ENCODE assay signal across 29 cellular contexts in genomic region chr2:118832791-118833715, GRCh38. TPM values are rescaled to one million over a fixed set of nuclear protein-coding genes. Genes with fewer than 3 reads are reported as not detected.
DNase-seq lines count a peak whose midpoint lies in the region; ATAC-seq and TF ChIP-seq lines count a peak whose summit lies in the region.
"Had no signal": no experiment of that assay in that cellular context is flagged by ENCODE, and none has a peak within 500 bp of the region (broad histone marks: within the 10 kb centered on the region; RNA-seq: fewer than 3 reads in every experiment).

No MANE protein-coding gene starts in this region.

- H3K9me3 ChIP-seq in suprapubic skin: no peaks in the 10 kb centered on the region
- H3K9me3 ChIP-seq: lower lobe of right lung, thyroid gland had no signal

- peaks cover 94% of the 10 kb centered on the region for H3K27me3 Mint-ChIP-seq in activated naive CD4-positive, alpha-beta T cell treated with anti-CD3 and anti-CD28 coated beads, Interleukin-2, amount 10 ng/mL, durations not matched to agents 7 days and 5 days
- H3K27me3 Mint-ChIP-seq in endothelial cell (ENCODE audit: unreplicated experiment): peaks cover 28% of the 10 kb centered on the region
- peaks cover 83% of the 10 kb centered on the region for H3K27me3 Mint-ChIP-seq in mesothelial cell of epicardium (ENCODE audit: low read depth)

- TF ChIP-seq CTCF in endothelial cell (IDR thresholded peaks at IDR 0.05; ENCODE audit: unreplicated experiment): no peak
- no peak for TF ChIP-seq CTCF in mesothelial cell of epicardium (IDR thresholded peaks at IDR 0.05; ENCODE audit: unreplicated experiment)
- TF ChIP-seq CTCF in suprapubic skin (IDR thresholded peaks at IDR 0.05): no peak
- no peak for TF ChIP-seq CTCF in dorsolateral prefrontal cortex (IDR thresholded peaks at IDR 0.05 in 54 of 56, conservative IDR thresholded peaks at IDR 0.05 in 2 of 56; ENCODE audit: low read depth in 1 of 56, partially characterized antibody in 56 of 56)

- peaks cover 2% of the 10 kb centered on the region for H3K36me3 Mint-ChIP-seq in activated naive CD4-positive, alpha-beta T cell treated with anti-CD3 and anti-CD28 coated beads, Interleukin-2, amount 10 ng/mL, durations not matched to agents 7 days and 5 days
- H3K36me3 Mint-ChIP-seq in endothelial cell (ENCODE audit: low read depth, unreplicated experiment): no peaks in the 10 kb centered on the region
- no peaks in the 10 kb centered on the region for H3K36me3 Mint-ChIP-seq in mesothelial cell of epicardium
- H3K36me3 Mint-ChIP-seq: activated naive CD8-positive, alpha-beta T cell treated with anti-CD3 and anti-CD28 coated beads, Interleukin-2, amount 10 ng/mL, durations not matched to agents 7 days and 5 days; CD4-positive, alpha-beta memory T cell had no signal

- H3K27ac ChIP-seq in suprapubic skin: peak overlapping the region; percentile 67
- no peak overlapping the region for H3K27ac ChIP-seq in dorsolateral prefrontal cortex
- H3K27ac ChIP-seq: 22Rv1, lower lobe of right lung, RWPE1, thyroid gland had no signal

- H3K36me3 ChIP-seq in suprapubic skin: no peaks in the 10 kb centered on the region
- H3K36me3 ChIP-seq: lower lobe of right lung, thyroid gland had no signal

- no peak for TF ChIP-seq POLR2A in suprapubic skin (IDR thresholded peaks at IDR 0.05)

- peak overlapping the region; percentile 7 for H3K27ac Mint-ChIP-seq in activated naive CD4-positive, alpha-beta T cell treated with anti-CD3 and anti-CD28 coated beads, Interleukin-2, amount 10 ng/mL, durations not matched to agents 7 days and 5 days
- H3K27ac Mint-ChIP-seq in endothelial cell (ENCODE audit: unreplicated experiment) (peak overlapping the region; percentile 61), mesothelial cell of epicardium (peak overlapping the region; percentile 81)
- H3K27ac Mint-ChIP-seq: activated CD4-positive, alpha-beta T cell treated with anti-CD3 and anti-CD28 coated beads for 36 hours; activated naive CD8-positive, alpha-beta T cell treated with anti-CD3 and anti-CD28 coated beads, Interleukin-2, amount 10 ng/mL, durations not matched to agents 7 days and 5 days; CD4-positive, alpha-beta memory T cell; stimulated activated naive CD8-positive, alpha-beta T cell treated with anti-CD3 and anti-CD28 coated beads, Interleukin-15, Interleukin-2, amounts not matched to agents 100 ng/mL and 50 ng/mL, for 24 hours had no signal

- 37% methylated on average over 24 of the region's 36 CpGs for WGBS in suprapubic skin

- intact Hi-C loops in dorsolateral prefrontal cortex (cut with DNase I): no loop called here

- peaks cover 2% of the 10 kb centered on the region for H3K4me1 Mint-ChIP-seq in activated naive CD4-positive, alpha-beta T cell treated with anti-CD3 and anti-CD28 coated beads, Interleukin-2, amount 10 ng/mL, durations not matched to agents 7 days and 5 days
- H3K4me1 Mint-ChIP-seq in endothelial cell (ENCODE audit: unreplicated experiment) (peaks cover 18% of the 10 kb centered on the region), mesothelial cell of epicardium (peaks cover 66% of the 10 kb centered on the region)
- H3K4me1 Mint-ChIP-seq: activated naive CD8-positive, alpha-beta T cell treated with anti-CD3 and anti-CD28 coated beads, Interleukin-2, amount 10 ng/mL, durations not matched to agents 7 days and 5 days had no signal

- H3K4me3 ChIP-seq in suprapubic skin (peak overlapping the region; percentile 53), dorsolateral prefrontal cortex (no peak overlapping the region)
- H3K4me3 ChIP-seq: lower lobe of right lung, thyroid gland had no signal

- CTCF ChIA-PET in activated naive CD4-positive, alpha-beta T cell treated with anti-CD3 and anti-CD28 coated beads, Interleukin-2, amount 10 ng/mL, durations not matched to agents 7 days and 5 days (lab: Charles Lee): interaction anchor here (1.1 kb wide), 1 partner anchor 23 kb away, joined by 3 read pairs; no protein-coding TSS in a partner anchor

- no peak overlapping the region for H3K4me3 Mint-ChIP-seq in activated naive CD4-positive, alpha-beta T cell treated with anti-CD3 and anti-CD28 coated beads, Interleukin-2, amount 10 ng/mL, durations not matched to agents 7 days and 5 days
- H3K4me3 Mint-ChIP-seq in endothelial cell (ENCODE audit: unreplicated experiment) (no peak overlapping the region), mesothelial cell of epicardium (peak overlapping the region; percentile 48)
- H3K4me3 Mint-ChIP-seq: activated CD4-positive, alpha-beta T cell treated with anti-CD3 and anti-CD28 coated beads for 36 hours; activated naive CD8-positive, alpha-beta T cell treated with anti-CD3 and anti-CD28 coated beads, Interleukin-2, amount 10 ng/mL, durations not matched to agents 7 days and 5 days; stimulated activated naive CD8-positive, alpha-beta T cell treated with anti-CD3 and anti-CD28 coated beads, Interleukin-15, Interleukin-2, amounts not matched to agents 100 ng/mL and 50 ng/mL, for 24 hours had no signal

- no peak for DNase-seq in activated naive CD4-positive, alpha-beta T cell treated with anti-CD3 and anti-CD28 coated beads, Interleukin-2, amount 10 ng/mL, durations not matched to agents 7 days and 5 days
- no peak for DNase-seq in activated naive CD4-positive, alpha-beta T cell (lab: John Stamatoyannopoulos, UW)
- DNase-seq in endothelial cell (ENCODE audit: low spot score) (peak; percentile 17), mesothelial cell of epicardium (ENCODE audit: low spot score in 2 of 2, unreplicated experiment in 2 of 2) (no peak), suprapubic skin (ENCODE audit: low spot score in 2 of 2) (peak; percentile 64 to 78), dorsolateral prefrontal cortex (no peak)
- DNase-seq: activated CD4-positive, alpha-beta T cell treated with anti-CD3 and anti-CD28 coated beads for 36 hours; activated CD8-positive, alpha-beta memory T cell treated with anti-CD3 and anti-CD28 coated beads for 24 hours; activated effector memory CD4-positive, alpha-beta T cell treated with Interleukin-2 at 50 U/mL for 16 hours; activated naive CD8-positive, alpha-beta T cell treated with anti-CD3 and anti-CD28 coated beads, Interleukin-2, amount 10 ng/mL, durations not matched to agents 7 days and 5 days; CD4-positive, alpha-beta memory T cell; DMS 273 treated with DMSO at 0.1 percent for 48 hours; EL; KBM-7; kidney glomerular epithelial cell; lower lobe of right lung; NCI-H2029 treated with DMSO at 0.1 percent for 48 hours; NCI-H226; thyroid gland had no signal

- ATAC-seq in GM18868 (IDR thresholded peaks at IDR 0.05; ENCODE audit: unreplicated experiment): no peak
- ATAC-seq in HG03039 (IDR thresholded peaks at IDR 0.05; ENCODE audit: unreplicated experiment): no peak
- ATAC-seq: activated CD4-positive, alpha-beta T cell treated with anti-CD3 and anti-CD28 coated beads for 36 hours; lower lobe of right lung; SK-N-SH treated with all-trans-retinoic acid at 6 μM for 48 hours had no signal

- H3K27me3 ChIP-seq in suprapubic skin: peaks cover 70% of the 10 kb centered on the region
- H3K27me3 ChIP-seq in dorsolateral prefrontal cortex: peaks cover 11 to 99% (median 76%) of the 10 kb centered on the region in 45 donors

- H3K9me3 Mint-ChIP-seq in activated naive CD4-positive, alpha-beta T cell treated with anti-CD3 and anti-CD28 coated beads, Interleukin-2, amount 10 ng/mL, durations not matched to agents 7 days and 5 days: no peaks in the 10 kb centered on the region
- H3K9me3 Mint-ChIP-seq in endothelial cell (ENCODE audit: unreplicated experiment) (no peaks in the 10 kb centered on the region), mesothelial cell of epicardium (no peaks in the 10 kb centered on the region)
- H3K9me3 Mint-ChIP-seq: activated naive CD8-positive, alpha-beta T cell treated with anti-CD3 and anti-CD28 coated beads, Interleukin-2, amount 10 ng/mL, durations not matched to agents 7 days and 5 days; CD4-positive, alpha-beta memory T cell; stimulated activated naive CD8-positive, alpha-beta T cell treated with anti-CD3 and anti-CD28 coated beads, Interleukin-15, Interleukin-2, amounts not matched to agents 100 ng/mL and 50 ng/mL, for 24 hours had no signal

- no peak for TF ChIP-seq EP300 in suprapubic skin (IDR thresholded peaks at IDR 0.05)

- H3K4me1 ChIP-seq in suprapubic skin: peaks cover 32% of the 10 kb centered on the region

RNA-seq across cellular contexts. Expression of gene EN1, which starts 14.4 kb away (rescaled TPM):
- total RNA-seq in endothelial cell (ENCODE audit: unreplicated experiment) (0.87 TPM), mesothelial cell of epicardium (17.7 to 18.3 TPM (median 17.9 TPM) in 3 replicates), suprapubic skin (10 to 100 TPM in 2 of 4 donors, 1 to 10 TPM in 2; 7.3 to 16.7 (median 11.8) TPM), dorsolateral prefrontal cortex (under 1 TPM in 9 of 120 experiments, not detected in 111; 0.18 to 0.48 (median 0.22) TPM)
- total RNA-seq: activated CD4-positive, alpha-beta T cell treated with anti-CD3 and anti-CD28 coated beads for 36 hours; activated naive CD8-positive, alpha-beta T cell treated with anti-CD3 and anti-CD28 coated beads, Interleukin-2, amount 10 ng/mL, durations not matched to agents 7 days and 5 days; CD4-positive, alpha-beta memory T cell; MCF 10A; mucosa of gallbladder; OCI-LY7; T-helper 2 cell treated with Interferon-gamma antibody and Interleukin-4, amounts not matched to agents 100 ng/mL and 5 ng/mL, for 36 hours had no signal

Comparison
In these comparisons a context has a peak if more than half of its experiments do, and no peak if none do; other contexts are left out.
1. DNase-seq: peak in endothelial cell (single experiment) and suprapubic skin (2 of 2); none in activated naive CD4-positive, alpha-beta T cell treated with anti-CD3 and anti-CD28 coated beads, Interleukin-2, amount 10 ng/mL, durations not matched to agents 7 days and 5 days (single experiment), activated naive CD4-positive, alpha-beta T cell (0 of 4), mesothelial cell of epicardium (0 of 2) and dorsolateral prefrontal cortex (0 of 10).
2. H3K27ac Mint-ChIP-seq: peak in every context shown above with its lines; median percentile 81 in mesothelial cell of epicardium; 61 in endothelial cell; 7 in activated naive CD4-positive, alpha-beta T cell treated with anti-CD3 and anti-CD28 coated beads, Interleukin-2, amount 10 ng/mL, durations not matched to agents 7 days and 5 days.